2 cellular contexts compared by ENCODE assay signal in the genomic region with DNA sequence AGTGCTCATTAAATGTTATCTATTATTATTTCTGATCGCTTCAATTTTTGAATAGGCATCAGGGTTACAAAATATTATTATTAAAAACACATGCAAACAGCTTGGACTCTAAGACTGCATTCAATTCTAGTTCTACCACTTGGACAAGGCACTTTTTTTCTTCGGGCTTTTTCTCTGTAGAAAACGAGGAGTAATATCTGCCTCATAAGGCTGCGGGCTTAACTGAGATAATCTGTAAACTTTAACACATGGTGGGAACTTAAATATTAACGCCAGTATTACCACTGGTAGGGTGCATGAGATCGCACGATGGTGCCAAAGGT.
TF ChIP-seq lines count a peak whose summit lies in the region.

No MANE protein-coding gene starts in this region.

TF ChIP-seq in SK-N-SH, 30 proteins besides CTCF, POLR2A, EP300 and RAD21:
- TF ChIP-seq, protein P1, sequence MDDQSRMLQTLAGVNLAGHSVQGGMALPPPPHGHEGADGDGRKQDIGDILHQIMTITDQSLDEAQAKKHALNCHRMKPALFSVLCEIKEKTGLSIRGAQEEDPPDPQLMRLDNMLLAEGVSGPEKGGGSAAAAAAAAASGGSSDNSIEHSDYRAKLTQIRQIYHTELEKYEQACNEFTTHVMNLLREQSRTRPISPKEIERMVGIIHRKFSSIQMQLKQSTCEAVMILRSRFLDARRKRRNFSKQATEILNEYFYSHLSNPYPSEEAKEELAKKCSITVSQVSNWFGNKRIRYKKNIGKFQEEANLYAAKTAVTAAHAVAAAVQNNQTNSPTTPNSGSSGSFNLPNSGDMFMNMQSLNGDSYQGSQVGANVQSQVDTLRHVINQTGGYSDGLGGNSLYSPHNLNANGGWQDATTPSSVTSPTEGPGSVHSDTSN (IDR thresholded peaks at IDR 0.05), result no peak
- TF ChIP-seq MEF2A (IDR thresholded peaks at IDR 0.05; ENCODE audit: borderline replicate concordance, low read depth), result no peak
- TF ChIP-seq NFIC (IDR thresholded peaks at IDR 0.05; ENCODE audit: borderline replicate concordance), result no peak
- no peak for TF ChIP-seq POLR2AphosphoS5 (IDR thresholded peaks at IDR 0.05; ENCODE audit: low read depth, low read length)
- TF ChIP-seq FOSL2 (IDR thresholded peaks at IDR 0.05; ENCODE audit: borderline replicate concordance, low read depth), result no peak
- TF ChIP-seq ELF1 (IDR thresholded peaks at IDR 0.05), result no peak
- TF ChIP-seq, protein P2, sequence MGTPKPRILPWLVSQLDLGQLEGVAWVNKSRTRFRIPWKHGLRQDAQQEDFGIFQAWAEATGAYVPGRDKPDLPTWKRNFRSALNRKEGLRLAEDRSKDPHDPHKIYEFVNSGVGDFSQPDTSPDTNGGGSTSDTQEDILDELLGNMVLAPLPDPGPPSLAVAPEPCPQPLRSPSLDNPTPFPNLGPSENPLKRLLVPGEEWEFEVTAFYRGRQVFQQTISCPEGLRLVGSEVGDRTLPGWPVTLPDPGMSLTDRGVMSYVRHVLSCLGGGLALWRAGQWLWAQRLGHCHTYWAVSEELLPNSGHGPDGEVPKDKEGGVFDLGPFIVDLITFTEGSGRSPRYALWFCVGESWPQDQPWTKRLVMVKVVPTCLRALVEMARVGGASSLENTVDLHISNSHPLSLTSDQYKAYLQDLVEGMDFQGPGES (IDR thresholded peaks at IDR 0.05; ENCODE audit: low read depth, low read length), result no peak
- no peak for TF ChIP-seq EZH2phosphoT487 (IDR thresholded peaks at IDR 0.05; ENCODE audit: borderline replicate concordance, low read depth)
- no peak for TF ChIP-seq SMC3 (IDR thresholded peaks at IDR 0.05; ENCODE audit: low read depth, low read length)
- TF ChIP-seq TCF12 (IDR thresholded peaks at IDR 0.05), result no peak
- no peak; the same call in 1 of the 2 replicates for TF ChIP-seq MXI1 (IDR thresholded peaks at IDR 0.05; ENCODE audit: low read depth, low read length)
- no peak for TF ChIP-seq TEAD4 (IDR thresholded peaks at IDR 0.05; ENCODE audit: borderline replicate concordance, insufficient read depth)
- no peak for TF ChIP-seq FOXM1 (IDR thresholded peaks at IDR 0.05; ENCODE audit: low read depth)
- no peak for TF ChIP-seq TAF1 (IDR thresholded peaks at IDR 0.05; ENCODE audit: borderline replicate concordance, low read depth, low read length)

TF ChIP-seq in GM12891, 5 proteins besides CTCF, POLR2A, EP300 and RAD21:
- TF ChIP-seq PAX5 (IDR thresholded peaks at IDR 0.05; ENCODE audit: insufficient read depth, low read length, severe bottlenecking), result no peak
- no peak for TF ChIP-seq POLR2AphosphoS5 (IDR thresholded peaks at IDR 0.05; ENCODE audit: low read depth, low read length)
- TF ChIP-seq SPI1 (IDR thresholded peaks at IDR 0.05; ENCODE audit: low read depth, low read length), result no peak
- no peak for TF ChIP-seq TAF1 (IDR thresholded peaks at IDR 0.05; ENCODE audit: low read depth, low read length)
- no peak for TF ChIP-seq POU2F2 (IDR thresholded peaks at IDR 0.05; ENCODE audit: low read depth, low read length)
